Comparison of ENCODE assay signal across 5 cellular contexts in the genomic region with DNA sequence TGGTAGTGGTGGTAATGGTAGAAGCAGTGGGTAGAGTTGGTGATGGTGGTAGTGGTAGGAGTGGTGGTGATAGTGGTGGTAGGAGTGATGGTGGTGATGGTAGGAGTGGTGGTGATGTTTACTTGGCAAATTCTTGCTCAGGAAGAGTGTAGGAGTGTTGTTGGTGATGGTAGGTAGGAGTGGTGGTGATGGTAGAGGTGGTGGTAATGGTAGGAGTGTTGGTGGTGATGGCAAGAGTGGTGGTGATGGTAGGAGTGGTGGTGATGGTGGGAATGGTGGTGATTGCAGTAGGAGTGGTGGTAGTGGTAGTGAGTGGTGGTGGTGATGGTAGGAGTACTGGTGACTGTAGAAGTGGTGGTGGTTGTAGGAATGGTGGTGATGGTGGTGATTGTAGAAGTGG.
"Had no signal": no experiment of that assay in that cellular context is flagged by ENCODE, and none has a peak within 500 bp of the region (broad histone marks: within the 10 kb centered on the region; RNA-seq: fewer than 3 reads in every experiment).

No MANE protein-coding gene starts in this region.

- H3K9ac ChIP-seq: GM23248 had no signal

- H3K36me3 ChIP-seq: HAP-1 had no signal

- DNase-seq: GM23248, GOT3, KBM-7 had no signal

- H3K27ac ChIP-seq: GM23248 had no signal

- FAIRE-seq: H54 had no signal

- H3K9me3 ChIP-seq: HAP-1 had no signal

- H3K4me3 ChIP-seq: GM23248, HAP-1 had no signal

- H2AFZ ChIP-seq: GM23248 had no signal

- H3K4me1 ChIP-seq: HAP-1 had no signal
